8 cellular contexts compared by ENCODE assay signal in genomic region chr6:2841264-2842138, GRCh38. TPM values are rescaled to one million over a fixed set of nuclear protein-coding genes. Genes with fewer than 3 reads are reported as not detected.
A peak's percentile ranks its signal among the peaks of the same experiment; 100 is the strongest.
DNase-seq lines count a peak whose midpoint lies in the region; ATAC-seq and TF ChIP-seq lines count a peak whose summit lies in the region.

SERPINB1 (minus strand) TSS chr6:2841863; CDS start chr6:2840586, 1,277 bp downstream.

- POLR2A ChIA-PET in activated naive CD8-positive, alpha-beta T cell treated with anti-CD3 and anti-CD28 coated beads, Interleukin-2, amount 10 ng/mL, durations not matched to agents 7 days and 5 days (lab: Charles Lee) = interaction anchor here (0.6 to 4.2 kb wide), 25 partner anchors 9 to 234 kb away, joined by 3 to 34 read pairs (median 5); partner anchors contain the start of genes SERPINB6, SERPINB9 and WRNIP1

- peaks cover 38% of the 10 kb centered on the region for H3K4me1 Mint-ChIP-seq in activated naive CD8-positive, alpha-beta T cell treated with anti-CD3 and anti-CD28 coated beads, Interleukin-2, amount 10 ng/mL, durations not matched to agents 7 days and 5 days
- H3K4me1 Mint-ChIP-seq in glutamatergic neuron (ENCODE audit: low read depth, unreplicated experiment) = peaks cover 17% of the 10 kb centered on the region

- ATAC-seq in GM21529 (IDR thresholded peaks at IDR 0.05; ENCODE audit: unreplicated experiment) (peak; percentile 84), omental fat pad (ENCODE audit: low FRiP score) (peak; percentile 65)
- ATAC-seq in activated naive CD8-positive, alpha-beta T cell treated with anti-CD3 and anti-CD28 coated beads, Interleukin-2, amount 10 ng/mL, durations not matched to agents 7 days and 5 days (ENCODE audit: low read depth) = peak; percentile 88

- H3K27ac ChIP-seq in MM.1S (ENCODE audit: low read length) = no peak within 1 kb of the TSS
- peak within 1 kb of the TSS; percentile 69 for H3K27ac ChIP-seq in temporal lobe (ENCODE audit: low read depth, low read length)

- H3K4me3 Mint-ChIP-seq in activated naive CD8-positive, alpha-beta T cell treated with anti-CD3 and anti-CD28 coated beads, Interleukin-2, amount 10 ng/mL, durations not matched to agents 7 days and 5 days = peak within 1 kb of the TSS; percentile 83
- H3K4me3 Mint-ChIP-seq in glutamatergic neuron (ENCODE audit: unreplicated experiment) = peak within 1 kb of the TSS; percentile 93

- peak within 1 kb of the TSS; percentile 87 for H3K27ac Mint-ChIP-seq in activated naive CD8-positive, alpha-beta T cell treated with anti-CD3 and anti-CD28 coated beads, Interleukin-2, amount 10 ng/mL, durations not matched to agents 7 days and 5 days
- peak within 1 kb of the TSS; percentile 98 for H3K27ac Mint-ChIP-seq in glutamatergic neuron (ENCODE audit: unreplicated experiment)

- H3K9me2 ChIP-seq in MM.1S (replicated peaks; ENCODE audit: insufficient read depth, low read length) = no peaks in the 10 kb centered on the region

- peaks cover 2% of the 10 kb centered on the region; the same call in 1 of the 2 replicates for H3F3A ChIP-seq in MM.1S (ENCODE audit: insufficient read depth, low read length)

- DNase-seq in Caki2 (ENCODE audit: low read depth) = peak; percentile 88
- peak; percentile 18 for DNase-seq in MM.1S
- DNase-seq in SKM-1 treated with dmso at 0.1 percent for 144 hours (lab: John Stamatoyannopoulos, UW; ENCODE audit: unreplicated experiment) = peak; percentile 88
- DNase-seq in activated naive CD8-positive, alpha-beta T cell treated with anti-CD3 and anti-CD28 coated beads, Interleukin-2, amount 10 ng/mL, durations not matched to agents 7 days and 5 days = peak; percentile 85
- peak; percentile 88 for DNase-seq in glutamatergic neuron
- DNase-seq in omental fat pad (ENCODE audit: low spot score) = peak; percentile 54

- H3K27me3 ChIP-seq in MM.1S (replicated peaks; ENCODE audit: insufficient read depth, low read length) = no peaks in the 10 kb centered on the region

- in situ Hi-C loops in Caki2 (cut with HindIII; ENCODE audit: low pct_unique_long_range_greater_than_20kb, low sequenced_read_pairs) = no loop called here

- H3K79me2 ChIP-seq in MM.1S (ENCODE audit: low read length) = no peaks in the 10 kb centered on the region

- peaks cover 11% of the 10 kb centered on the region for H3K4me1 ChIP-seq in MM.1S (ENCODE audit: low read length)

- peak within 1 kb of the TSS; percentile 64 for H3K4me2 ChIP-seq in MM.1S (ENCODE audit: low read depth, low read length)

- peak within 1 kb of the TSS; percentile 44 for H3K4me3 ChIP-seq in MM.1S (ENCODE audit: low read length)

- no peaks in the 10 kb centered on the region for H4K20me1 ChIP-seq in MM.1S (ENCODE audit: insufficient read depth, low read length)

- TF ChIP-seq CTCF in MM.1S (IDR thresholded peaks at IDR 0.05; ENCODE audit: low read length) = no peak
- no peak for TF ChIP-seq CTCF in glutamatergic neuron (IDR thresholded peaks at IDR 0.05; ENCODE audit: partially characterized antibody, unreplicated experiment)
- TF ChIP-seq CTCF in omental fat pad (IDR thresholded peaks at IDR 0.05) = no peak

- no peaks in the 10 kb centered on the region for H3K27me3 Mint-ChIP-seq in activated naive CD8-positive, alpha-beta T cell treated with anti-CD3 and anti-CD28 coated beads, Interleukin-2, amount 10 ng/mL, durations not matched to agents 7 days and 5 days
- H3K27me3 Mint-ChIP-seq in glutamatergic neuron (ENCODE audit: unreplicated experiment) = peaks cover 2% of the 10 kb centered on the region

- no peaks in the 10 kb centered on the region for H3K9me3 ChIP-seq in MM.1S (replicated peaks; ENCODE audit: insufficient read depth, low read length)

- H2AFZ ChIP-seq in MM.1S (ENCODE audit: low read length) = peak within 1 kb of the TSS; percentile 65

- no peaks in the 10 kb centered on the region for H3K9me3 Mint-ChIP-seq in activated naive CD8-positive, alpha-beta T cell treated with anti-CD3 and anti-CD28 coated beads, Interleukin-2, amount 10 ng/mL, durations not matched to agents 7 days and 5 days
- peaks cover 6% of the 10 kb centered on the region for H3K9me3 Mint-ChIP-seq in glutamatergic neuron (ENCODE audit: unreplicated experiment)

- peaks cover 20% of the 10 kb centered on the region for H3K36me3 Mint-ChIP-seq in activated naive CD8-positive, alpha-beta T cell treated with anti-CD3 and anti-CD28 coated beads, Interleukin-2, amount 10 ng/mL, durations not matched to agents 7 days and 5 days
- H3K36me3 Mint-ChIP-seq in glutamatergic neuron (ENCODE audit: unreplicated experiment) = no peaks in the 10 kb centered on the region

- no peaks in the 10 kb centered on the region for H3K36me3 ChIP-seq in MM.1S (replicated peaks; ENCODE audit: insufficient read depth, low read length)

- peak within 1 kb of the TSS; percentile 14; the same call in 1 of the 2 replicates for H3K9ac ChIP-seq in MM.1S (ENCODE audit: low read length)

RNA-seq across cellular contexts. Expression of gene SERPINB1, which starts in this region (rescaled TPM):
- total RNA-seq in Caki2 (2014; rRNA removed; shearing (Covaris generic); ENCODE audit: low replicate concordance) = 51.6 and 54.2 TPM in 2 replicates
- total RNA-seq in activated naive CD8-positive, alpha-beta T cell treated with anti-CD3 and anti-CD28 coated beads, Interleukin-2, amount 10 ng/mL, durations not matched to agents 7 days and 5 days = 10 to 100 TPM; 58.6 to 59.8 TPM
- total RNA-seq in glutamatergic neuron (ENCODE audit: unreplicated experiment) = 8.2 TPM
- 100 to 1,000 TPM in 1 of 4 donors, 10 to 100 TPM in 3; 40.8 to 146 (median 50.1) TPM for total RNA-seq in omental fat pad
- 1.7 TPM for total RNA-seq in temporal lobe

Comparison
In these comparisons a context has a peak if more than half of its experiments do, and no peak if none do; other contexts are left out.
1. DNase-seq: peak in every context shown above with its lines; median percentile 88 in Caki2; 88 in SKM-1 treated with dmso at 0.1 percent for 144 hours; 88 in glutamatergic neuron; 85 in activated naive CD8-positive, alpha-beta T cell treated with anti-CD3 and anti-CD28 coated beads, Interleukin-2, amount 10 ng/mL, durations not matched to agents 7 days and 5 days; 54 in omental fat pad; 18 in MM.1S.